In the genomic region with DNA sequence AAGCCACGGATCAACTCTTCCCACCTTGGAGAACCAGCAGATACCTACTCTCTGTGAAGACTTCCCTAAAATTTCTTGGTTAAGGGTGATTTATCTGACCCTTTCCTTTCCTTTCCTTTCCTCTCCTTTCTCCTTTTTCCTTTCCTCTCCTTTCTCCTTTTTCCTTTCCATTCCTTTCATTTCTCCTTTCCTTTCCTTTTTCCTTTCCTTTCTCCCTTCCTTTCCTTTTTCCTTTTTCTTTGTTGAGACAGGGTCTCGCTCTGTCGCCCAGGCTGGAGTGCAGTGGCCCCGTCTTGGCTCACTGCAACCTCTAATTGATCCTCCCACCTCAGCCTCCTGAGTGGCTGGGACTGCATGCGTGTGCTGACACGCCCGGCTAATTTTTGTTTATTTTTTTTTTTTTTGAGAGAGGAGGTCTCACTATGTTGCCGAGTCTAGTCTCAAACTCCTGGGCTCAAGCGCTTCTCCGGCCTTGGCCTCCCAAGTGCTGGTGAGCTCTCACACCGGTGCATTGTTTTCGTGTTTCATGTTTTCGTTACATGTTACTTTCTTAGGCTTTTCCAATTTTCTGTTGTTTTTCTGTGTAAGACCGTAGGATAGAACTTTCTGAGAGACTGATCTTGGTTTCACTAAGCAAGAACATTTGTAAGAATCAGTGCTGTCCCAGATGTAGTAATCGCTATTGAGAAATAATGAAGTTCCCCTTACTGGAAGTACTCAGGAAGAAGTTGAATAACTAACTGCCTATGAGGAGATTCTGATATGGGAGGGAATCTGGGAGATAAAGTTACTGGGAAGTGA, we compare ENCODE assay signal across 8 cellular contexts. TPM values are rescaled to one million over a fixed set of nuclear protein-coding genes. Genes with fewer than 3 reads are reported as not detected.
DNase-seq lines count a peak whose midpoint lies in the region; ATAC-seq lines count a peak whose summit lies in the region.

No MANE protein-coding gene starts in this region.

- no peaks in the 10 kb centered on the region for H3K27me3 Mint-ChIP-seq in activated naive CD8-positive, alpha-beta T cell treated with anti-CD3 and anti-CD28 coated beads, Interleukin-2, amount 10 ng/mL, durations not matched to agents 7 days and 5 days

- H3K9ac ChIP-seq in HUES6 (ENCODE audit: low read length), result peak overlapping the region; percentile 91

- peak overlapping the region; percentile 90 for H3K4me3 ChIP-seq in HUES6 (ENCODE audit: low read depth, low read length)
- peak overlapping the region; percentile 50 for H3K4me3 ChIP-seq in iPS-18c (ENCODE audit: insufficient read depth, low read depth, low read length)

- peaks cover 46% of the 10 kb centered on the region for H3K4me1 Mint-ChIP-seq in activated naive CD8-positive, alpha-beta T cell treated with anti-CD3 and anti-CD28 coated beads, Interleukin-2, amount 10 ng/mL, durations not matched to agents 7 days and 5 days
- H3K4me1 Mint-ChIP-seq in stimulated activated effector memory CD8-positive, alpha-beta T cell treated with anti-CD3 and anti-CD28 coated beads, Interleukin-12 subunit alpha, Interleukin-12 subunit beta, amount 100 ng/mL, for 72 hours, result peaks cover 39% of the 10 kb centered on the region

- H3K27ac ChIP-seq in HUES6 (ENCODE audit: low read depth, low read length), result peak overlapping the region; percentile 91; the same call in 1 of the 2 replicates

- peaks cover 23% of the 10 kb centered on the region for H3K36me3 Mint-ChIP-seq in activated naive CD8-positive, alpha-beta T cell treated with anti-CD3 and anti-CD28 coated beads, Interleukin-2, amount 10 ng/mL, durations not matched to agents 7 days and 5 days
- peaks cover 64% of the 10 kb centered on the region for H3K36me3 Mint-ChIP-seq in stimulated activated effector memory CD8-positive, alpha-beta T cell treated with anti-CD3 and anti-CD28 coated beads, Interleukin-12 subunit alpha, Interleukin-12 subunit beta, amount 100 ng/mL, for 72 hours

- POLR2A ChIA-PET in activated naive CD8-positive, alpha-beta T cell treated with anti-CD3 and anti-CD28 coated beads, Interleukin-2, amount 10 ng/mL, durations not matched to agents 7 days and 5 days (lab: Charles Lee), result interaction anchor here (1.1 kb wide), 1 partner anchor 148 kb away, joined by 3 read pairs; no protein-coding TSS in a partner anchor

- peak; percentile 9 for DNase-seq in COLO668 (lab: John Stamatoyannopoulos, UW; ENCODE audit: unreplicated experiment)
- DNase-seq in activated naive CD8-positive, alpha-beta T cell treated with anti-CD3 and anti-CD28 coated beads, Interleukin-2, amount 10 ng/mL, durations not matched to agents 7 days and 5 days, result no peak
- no peak for DNase-seq in stimulated activated effector memory CD8-positive, alpha-beta T cell treated with anti-CD3 and anti-CD28 coated beads, Interleukin-12 subunit alpha, Interleukin-12 subunit beta, amount 100 ng/mL, for 72 hours (ENCODE audit: low spot score in 2 of 2)
- DNase-seq in NCI-H2081 treated with DMSO at 0.1 percent for 48 hours (lab: John Stamatoyannopoulos, UW), result no peak
- no peak for DNase-seq in DMS153 treated with DMSO at 0.1 percent for 48 hours (lab: John Stamatoyannopoulos, UW; ENCODE audit: unreplicated experiment)
- no peak for DNase-seq in stimulated activated CD4-positive, alpha-beta T cell treated with anti-CD3 and anti-CD28 coated beads, Interleukin-1b, Interleukin-23, amount 100 ng/mL, for 48 hours

- H3K27me3 ChIP-seq in HUES6 (ENCODE audit: control insufficient read depth, insufficient read depth, low read length), result no peaks in the 10 kb centered on the region

- no peaks in the 10 kb centered on the region for H3K9me3 ChIP-seq in HUES6 (ENCODE audit: control insufficient read depth, insufficient read depth, low read depth, low read length)
- H3K9me3 ChIP-seq in iPS-18c (ENCODE audit: control insufficient read depth, insufficient read depth, low read length), result no peaks in the 10 kb centered on the region

- peaks cover 8% of the 10 kb centered on the region for H3K4me1 ChIP-seq in HUES6 (ENCODE audit: control insufficient read depth, insufficient read depth, low read length)

- no peaks in the 10 kb centered on the region for H3K9me3 Mint-ChIP-seq in activated naive CD8-positive, alpha-beta T cell treated with anti-CD3 and anti-CD28 coated beads, Interleukin-2, amount 10 ng/mL, durations not matched to agents 7 days and 5 days
- no peaks in the 10 kb centered on the region for H3K9me3 Mint-ChIP-seq in stimulated activated effector memory CD8-positive, alpha-beta T cell treated with anti-CD3 and anti-CD28 coated beads, Interleukin-12 subunit alpha, Interleukin-12 subunit beta, amount 100 ng/mL, for 72 hours

- H3K36me3 ChIP-seq in HUES6 (ENCODE audit: control insufficient read depth, insufficient read depth, low read length), result peaks cover 19% of the 10 kb centered on the region

- ATAC-seq in activated naive CD8-positive, alpha-beta T cell treated with anti-CD3 and anti-CD28 coated beads, Interleukin-2, amount 10 ng/mL, durations not matched to agents 7 days and 5 days (ENCODE audit: low read depth), result no peak
- no peak for ATAC-seq in stimulated activated effector memory CD8-positive, alpha-beta T cell treated with anti-CD3 and anti-CD28 coated beads, Interleukin-12 subunit alpha, Interleukin-12 subunit beta, amount 100 ng/mL, for 72 hours

- H3K4me3 Mint-ChIP-seq in activated naive CD8-positive, alpha-beta T cell treated with anti-CD3 and anti-CD28 coated beads, Interleukin-2, amount 10 ng/mL, durations not matched to agents 7 days and 5 days, result peak overlapping the region; percentile 92
- H3K4me3 Mint-ChIP-seq in stimulated activated effector memory CD8-positive, alpha-beta T cell treated with anti-CD3 and anti-CD28 coated beads, Interleukin-12 subunit alpha, Interleukin-12 subunit beta, amount 100 ng/mL, for 72 hours, result peak overlapping the region; percentile 89

- H3K27ac Mint-ChIP-seq in activated naive CD8-positive, alpha-beta T cell treated with anti-CD3 and anti-CD28 coated beads, Interleukin-2, amount 10 ng/mL, durations not matched to agents 7 days and 5 days, result peak overlapping the region; percentile 83
- H3K27ac Mint-ChIP-seq in stimulated activated effector memory CD8-positive, alpha-beta T cell treated with anti-CD3 and anti-CD28 coated beads, Interleukin-12 subunit alpha, Interleukin-12 subunit beta, amount 100 ng/mL, for 72 hours, result peak overlapping the region; percentile 84

RNA-seq across cellular contexts. Expression of gene TMEM165, which starts 2.0 kb away (rescaled TPM):
- total RNA-seq in activated naive CD8-positive, alpha-beta T cell treated with anti-CD3 and anti-CD28 coated beads, Interleukin-2, amount 10 ng/mL, durations not matched to agents 7 days and 5 days, result 10 to 100 TPM; 68.4 to 72.6 TPM

RNA-seq across cellular contexts. Expression of gene SRD5A3, which starts 51.7 kb away (rescaled TPM):
- total RNA-seq in activated naive CD8-positive, alpha-beta T cell treated with anti-CD3 and anti-CD28 coated beads, Interleukin-2, amount 10 ng/mL, durations not matched to agents 7 days and 5 days, result 1 to 10 TPM; 5.9 to 6.0 TPM
